ENCODE assay signal across 24 cellular contexts in the genomic region with DNA sequence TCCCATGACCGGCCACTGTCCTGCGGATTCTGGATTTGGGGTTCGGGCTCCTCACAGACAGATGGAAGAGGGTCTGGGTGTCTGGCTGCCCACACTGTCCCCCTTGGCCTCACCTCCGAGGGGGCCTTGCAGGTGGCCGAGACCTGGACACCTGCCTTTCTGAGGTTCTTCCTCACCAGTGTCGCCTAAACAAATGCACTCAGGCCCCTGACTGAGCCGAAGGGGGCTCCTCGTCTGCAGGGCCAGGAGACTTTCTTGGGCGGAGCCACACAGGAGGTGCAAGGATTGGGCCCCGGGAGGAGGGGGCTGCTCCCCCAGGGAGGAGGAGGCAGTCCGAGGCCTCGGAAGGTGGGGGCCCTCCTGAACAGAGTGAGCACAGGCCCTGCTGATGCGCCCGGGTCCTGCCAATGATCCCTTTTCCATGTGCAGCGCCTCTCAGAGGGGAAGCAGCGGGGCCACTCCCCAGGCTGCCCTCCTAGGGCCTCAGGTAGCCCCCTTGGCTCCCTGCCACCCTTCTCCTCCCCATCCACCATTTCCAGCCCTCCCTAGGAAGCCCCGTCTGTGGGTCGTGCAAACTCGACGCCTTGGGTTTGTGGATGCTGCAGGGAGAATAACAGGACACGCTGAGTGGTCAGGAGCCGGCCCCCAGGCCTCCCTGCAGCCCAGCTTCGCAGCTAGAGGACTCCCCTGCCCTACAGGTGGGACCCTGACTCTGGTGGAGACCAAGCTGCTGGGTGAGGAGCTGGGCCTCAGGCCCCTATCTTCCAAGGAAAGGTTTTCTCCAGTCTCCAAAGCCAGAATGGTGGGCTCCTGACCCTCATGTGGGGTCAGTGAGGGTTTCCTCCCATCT.
"Had no signal": no experiment of that assay in that cellular context is flagged by ENCODE, and none has a peak within 500 bp of the region (broad histone marks: within the 10 kb centered on the region; RNA-seq: fewer than 3 reads in every experiment).

No MANE protein-coding gene starts in this region.

- H3K36me3 ChIP-seq: colonic mucosa, esophagus squamous epithelium, gastrocnemius medialis, heart right ventricle, left lung, lower lobe of right lung had no signal

- H3K27ac ChIP-seq: colonic mucosa, epithelial cell of prostate, esophagus squamous epithelium, gastrocnemius medialis, heart right ventricle, left lung, lower lobe of right lung had no signal

- ATAC-seq: effector memory CD8-positive, alpha-beta T cell; esophagus mucosa; gastrocnemius medialis; heart right ventricle; left lung; left ventricle myocardium superior; lower lobe of right lung; mucosa of descending colon had no signal

- DNase-seq: cerebellar nuclear complex; colonic mucosa; cortex of kidney; effector CD8-positive, alpha-beta T cell; effector memory CD8-positive, alpha-beta T cell; endodermal cell; erythroblast; esophagus squamous epithelium; foreskin fibroblast; foreskin melanocyte; gastrocnemius medialis; glutamatergic neuron; head of caudate nucleus; heart right ventricle; hippocampal formation; kidney glomerular epithelial cell; left ventricle myocardium superior; lower lobe of right lung; mesendoderm; midbrain had no signal

- H3K4me1 ChIP-seq: colonic mucosa, gastrocnemius medialis, left lung, lower lobe of right lung had no signal

- H3K9me3 ChIP-seq: colonic mucosa, esophagus squamous epithelium, gastrocnemius medialis, heart right ventricle, left lung, lower lobe of right lung, mucosa of descending colon had no signal

- H3K27me3 ChIP-seq: colonic mucosa had no signal

- H3K4me3 ChIP-seq: colonic mucosa, esophagus squamous epithelium, gastrocnemius medialis, heart right ventricle, left lung, lower lobe of right lung, mucosa of descending colon had no signal
